Comparison of ENCODE assay signal across 8 cellular contexts in the genomic region with DNA sequence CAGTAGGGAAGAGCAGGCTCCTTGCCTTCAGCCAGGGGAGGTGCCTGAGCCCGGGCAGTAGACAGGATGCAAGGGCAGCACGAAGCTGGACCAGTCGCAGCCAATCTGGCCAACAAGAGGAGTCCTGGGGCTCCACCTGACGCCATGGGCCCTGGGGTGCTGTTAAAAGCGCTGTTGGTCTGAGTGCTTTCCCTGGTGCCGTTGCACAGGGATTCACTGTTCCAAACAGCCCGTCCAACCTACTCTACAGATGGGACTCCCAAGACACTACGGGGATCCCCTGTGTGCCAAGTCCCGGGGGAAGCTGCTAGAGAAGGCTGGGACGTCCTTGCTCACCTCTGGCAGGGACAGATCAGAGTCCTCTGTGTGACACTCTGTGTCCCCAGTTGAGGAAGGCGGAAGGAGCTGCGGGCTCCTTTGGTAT. TPM values are rescaled to one million over a fixed set of nuclear protein-coding genes. Genes with fewer than 3 reads are reported as not detected.
A peak's percentile ranks its signal among the peaks of the same experiment; 100 is the strongest.
DNase-seq lines count a peak whose midpoint lies in the region; ATAC-seq and TF ChIP-seq lines count a peak whose summit lies in the region.

No MANE protein-coding gene starts in this region.

- TF ChIP-seq CTCF in WERI-Rb-1 (IDR thresholded peaks at IDR 0.05; ENCODE audit: low read depth, low read length) (no peak), spleen (IDR thresholded peaks at IDR 0.05 in 8 of 11, conservative IDR thresholded peaks at IDR 0.05 in 3 of 11) (no peak)

- H3K9me3 ChIP-seq in WERI-Rb-1 (ENCODE audit: severe bottlenecking) (no peaks in the 10 kb centered on the region), spleen (no peaks in the 10 kb centered on the region)

- H3K4me1 ChIP-seq in spleen, result peaks cover 7 to 60% (median 40%) of the 10 kb centered on the region in 6 donors

- intact Hi-C loops in spleen (cut with DNase I; ENCODE audit: low total_unique reads), result no loop called here

- no peak for TF ChIP-seq POLR2A in spleen (IDR thresholded peaks at IDR 0.05)

- no peaks in the 10 kb centered on the region for H3K27me3 ChIP-seq in WERI-Rb-1 (ENCODE audit: insufficient read depth, low read depth, severe bottlenecking)
- H3K27me3 ChIP-seq in spleen (replicated peaks in 1 of 7), result peaks cover 0 to 14% (median 0%) of the 10 kb centered on the region in 7 donors

- H3K36me3 ChIP-seq in WERI-Rb-1, result no peaks in the 10 kb centered on the region
- H3K36me3 ChIP-seq in spleen, result no peaks in the 10 kb centered on the region

- 34 to 52% (median 38%) methylated on average over 4 to 12 of the region's 12 CpGs for WGBS in spleen, 5 donors

- H3K4me3 ChIP-seq in WERI-Rb-1 (ENCODE audit: low read depth, low read length) (peak overlapping the region; percentile 82), iPS-11a (ENCODE audit: low read depth, low read length) (peak overlapping the region; percentile 48), spleen (peak overlapping the region; percentile 39 to 89 (median 64))

- H3K27ac ChIP-seq in WERI-Rb-1 (no peak overlapping the region), spleen (peak overlapping the region in 7 of 8 donors; percentile 21 to 93 (median 88))

- peak; percentile 29 for ATAC-seq in GM19023 (IDR thresholded peaks at IDR 0.05; ENCODE audit: unreplicated experiment)
- ATAC-seq in HG02885 (IDR thresholded peaks at IDR 0.05; ENCODE audit: poor library complexity, unreplicated experiment), result peak; percentile 14

- peak; percentile 26 for DNase-seq in WERI-Rb-1
- peak; percentile 80 for DNase-seq in spleen
- no peak for DNase-seq in hypothalamus (lab: John Stamatoyannopoulos, UW)
- no peak for DNase-seq in NCI-H524 treated with DMSO at 0.1 percent for 48 hours (lab: John Stamatoyannopoulos, UW)
- DNase-seq in dedifferentiated amniotic fluid mesenchymal stem cell (ENCODE audit: extremely low spot score), result no peak

RNA-seq across cellular contexts. Expression of gene CTSH, which starts 0.6 kb away (rescaled TPM):
- 100 to 1,000 TPM; 112 to 336 (median 238) TPM for total RNA-seq in spleen
- polyA plus RNA-seq in spleen, result 100 to 1,000 TPM; 372 to 381 (median 377) TPM

Comparison
In these comparisons a context has a peak if more than half of its experiments do, and no peak if none do; other contexts are left out.
1. DNase-seq: peak in WERI-Rb-1 (single experiment) and spleen (single experiment); none in hypothalamus (0 of 51), NCI-H524 treated with DMSO at 0.1 percent for 48 hours (single experiment) and dedifferentiated amniotic fluid mesenchymal stem cell (single experiment).
2. Peak in every context shown above with its lines, with median percentiles within 50 percentile points of each other: H3K4me3 ChIP-seq.